Comparison of ENCODE assay signal across 1 cellular context in genomic region chr2:230891509-230891908, GRCh38.
TF ChIP-seq lines count a peak whose summit lies in the region.

No MANE protein-coding gene starts in this region.

TF ChIP-seq in GM12878, 131 proteins besides CTCF, POLR2A, EP300 and RAD21:
- TF ChIP-seq EZH2 (IDR thresholded peaks at IDR 0.05; ENCODE audit: borderline replicate concordance, control insufficient read depth, low read depth, low read length): no peak
- no peak for TF ChIP-seq ATF2 (IDR thresholded peaks at IDR 0.05; ENCODE audit: low read length)
- TF ChIP-seq MEF2B (IDR thresholded peaks at IDR 0.05; ENCODE audit: partially characterized antibody, poor library complexity, severe bottlenecking): no peak
- TF ChIP-seq MYB (IDR thresholded peaks at IDR 0.05; ENCODE audit: borderline replicate concordance, low read depth, low read length): no peak
- TF ChIP-seq ZBTB11 (CRISPR knock-in tag; IDR thresholded peaks at IDR 0.05): no peak
- TF ChIP-seq, protein P1, sequence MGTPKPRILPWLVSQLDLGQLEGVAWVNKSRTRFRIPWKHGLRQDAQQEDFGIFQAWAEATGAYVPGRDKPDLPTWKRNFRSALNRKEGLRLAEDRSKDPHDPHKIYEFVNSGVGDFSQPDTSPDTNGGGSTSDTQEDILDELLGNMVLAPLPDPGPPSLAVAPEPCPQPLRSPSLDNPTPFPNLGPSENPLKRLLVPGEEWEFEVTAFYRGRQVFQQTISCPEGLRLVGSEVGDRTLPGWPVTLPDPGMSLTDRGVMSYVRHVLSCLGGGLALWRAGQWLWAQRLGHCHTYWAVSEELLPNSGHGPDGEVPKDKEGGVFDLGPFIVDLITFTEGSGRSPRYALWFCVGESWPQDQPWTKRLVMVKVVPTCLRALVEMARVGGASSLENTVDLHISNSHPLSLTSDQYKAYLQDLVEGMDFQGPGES (IDR thresholded peaks at IDR 0.05): no peak
TF ChIP-seq in GM12878: peak in this region for 0.
